ENCODE assay signal across 13 cellular contexts in the genomic region with DNA sequence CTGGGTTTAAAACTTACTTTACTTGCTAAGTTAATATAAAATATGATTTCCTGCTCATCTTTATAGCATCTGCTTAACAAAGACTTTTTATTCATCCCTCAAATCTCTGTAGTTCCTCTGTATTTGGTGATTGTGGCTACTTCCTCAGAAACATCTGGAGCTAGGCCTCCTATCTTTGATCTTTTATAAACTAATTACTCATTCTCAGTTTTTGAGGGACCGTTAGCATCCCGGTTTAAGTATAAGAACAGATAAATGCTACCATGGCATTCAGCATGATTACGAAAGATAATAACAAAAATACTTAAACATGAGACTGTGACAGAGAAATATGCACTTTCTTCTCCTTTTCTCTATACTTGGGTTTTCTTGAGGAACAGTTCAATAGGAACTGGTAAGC.
DNase-seq lines count a peak whose midpoint lies in the region; ATAC-seq and TF ChIP-seq lines count a peak whose summit lies in the region.
"Had no signal": no experiment of that assay in that cellular context is flagged by ENCODE, and none has a peak within 500 bp of the region (broad histone marks: within the 10 kb centered on the region; RNA-seq: fewer than 3 reads in every experiment).

No MANE protein-coding gene starts in this region.

- intact Hi-C loops in activated naive CD4-positive, alpha-beta T cell treated with anti-CD3 and anti-CD28 coated beads for 36 hours (cut with micrococcal nuclease): no loop called here

- H3K4me3 ChIP-seq in iPS-20b (ENCODE audit: low read length): 0 out of 2 replicates have a peak overlapping the region, but pooled peaks have one; percentile 38

- no peaks in the 10 kb centered on the region for H3K9me3 ChIP-seq in iPS-20b (ENCODE audit: insufficient read depth, low read depth, low read length)

- H3K36me3 Mint-ChIP-seq in activated naive CD4-positive, alpha-beta T cell treated with anti-CD3 and anti-CD28 coated beads for 36 hours (ENCODE audit: low read depth): peaks cover 6% of the 10 kb centered on the region

- no peaks in the 10 kb centered on the region for H3K9me3 Mint-ChIP-seq in activated naive CD4-positive, alpha-beta T cell treated with anti-CD3 and anti-CD28 coated beads for 36 hours
- H3K9me3 Mint-ChIP-seq: CD8-positive, alpha-beta T cell had no signal

- no peak overlapping the region for H3K27ac ChIP-seq in iPS-20b (ENCODE audit: low read length)

- no peak overlapping the region for H3K4me3 Mint-ChIP-seq in activated naive CD4-positive, alpha-beta T cell treated with anti-CD3 and anti-CD28 coated beads for 36 hours
- H3K4me3 Mint-ChIP-seq: CD8-positive, alpha-beta T cell had no signal

- no peaks in the 10 kb centered on the region for H3K36me3 ChIP-seq in iPS-20b (ENCODE audit: insufficient read depth, low read depth, low read length)

- peaks cover 46% of the 10 kb centered on the region for H3K4me1 ChIP-seq in iPS-20b (ENCODE audit: insufficient read depth, low read length)

- DNase-seq in HCEC 1CT (peak; percentile 44), C1 segment of cervical spinal cord (lab: John Stamatoyannopoulos, UW) (no peak)
- no peak for DNase-seq in activated CD4-positive, CD25-positive, alpha-beta regulatory T cell (lab: John Stamatoyannopoulos, UW)
- DNase-seq in activated naive CD4-positive, alpha-beta T cell treated with anti-CD3 and anti-CD28 coated beads for 36 hours: no peak
- DNase-seq in activated CD4-positive, alpha-beta T cell treated with anti-CD3 and anti-CD28 coated beads for 4 hours: no peak
- DNase-seq: CD8-positive, alpha-beta T cell; NCI-H1105 treated with DMSO at 0.1 percent for 48 hours; NCI-H1694 treated with DMSO at 0.1 percent for 48 hours; NCI-H345; NCI-H69; SHP77 had no signal

- CTCF ChIA-PET in activated naive CD4-positive, alpha-beta T cell treated with anti-CD3 and anti-CD28 coated beads for 36 hours (lab: Charles Lee): no interaction called here

- no peak for ATAC-seq in SK-N-SH treated with all-trans-retinoic acid at 6 μM for 48 hours
- ATAC-seq: CD8-positive, alpha-beta T cell had no signal

- H3K27me3 Mint-ChIP-seq in activated naive CD4-positive, alpha-beta T cell treated with anti-CD3 and anti-CD28 coated beads for 36 hours (ENCODE audit: low read depth): no peaks in the 10 kb centered on the region

- peak overlapping the region; percentile 57; the same call in 1 of the 2 replicates for H3K9ac ChIP-seq in iPS-20b (ENCODE audit: low read depth, low read length)

- no peak overlapping the region for H3K27ac Mint-ChIP-seq in activated naive CD4-positive, alpha-beta T cell treated with anti-CD3 and anti-CD28 coated beads for 36 hours
- H3K27ac Mint-ChIP-seq: CD8-positive, alpha-beta T cell had no signal

- H3K27me3 ChIP-seq in iPS-20b (ENCODE audit: insufficient read depth, low read length): no peaks in the 10 kb centered on the region

- H3K4me1 Mint-ChIP-seq in activated naive CD4-positive, alpha-beta T cell treated with anti-CD3 and anti-CD28 coated beads for 36 hours (ENCODE audit: low read depth): peaks cover 4% of the 10 kb centered on the region

TF ChIP-seq in SK-N-SH treated with all-trans-retinoic acid at 6 μM for 48 hours, 23 proteins besides CTCF, POLR2A, EP300 and RAD21:
- TF ChIP-seq OSR1 (CRISPR knock-in tag; IDR thresholded peaks at IDR 0.05): no peak
- TF ChIP-seq TSHZ2 (CRISPR knock-in tag; IDR thresholded peaks at IDR 0.05): no peak
- no peak for TF ChIP-seq RARB (CRISPR knock-in tag; IDR thresholded peaks at IDR 0.05)
- peak; percentile 67; the same call in 1 of the 2 replicates for TF ChIP-seq TCF4 (CRISPR knock-in tag; IDR thresholded peaks at IDR 0.05; ENCODE audit: borderline replicate concordance)
- TF ChIP-seq, protein P1, sequence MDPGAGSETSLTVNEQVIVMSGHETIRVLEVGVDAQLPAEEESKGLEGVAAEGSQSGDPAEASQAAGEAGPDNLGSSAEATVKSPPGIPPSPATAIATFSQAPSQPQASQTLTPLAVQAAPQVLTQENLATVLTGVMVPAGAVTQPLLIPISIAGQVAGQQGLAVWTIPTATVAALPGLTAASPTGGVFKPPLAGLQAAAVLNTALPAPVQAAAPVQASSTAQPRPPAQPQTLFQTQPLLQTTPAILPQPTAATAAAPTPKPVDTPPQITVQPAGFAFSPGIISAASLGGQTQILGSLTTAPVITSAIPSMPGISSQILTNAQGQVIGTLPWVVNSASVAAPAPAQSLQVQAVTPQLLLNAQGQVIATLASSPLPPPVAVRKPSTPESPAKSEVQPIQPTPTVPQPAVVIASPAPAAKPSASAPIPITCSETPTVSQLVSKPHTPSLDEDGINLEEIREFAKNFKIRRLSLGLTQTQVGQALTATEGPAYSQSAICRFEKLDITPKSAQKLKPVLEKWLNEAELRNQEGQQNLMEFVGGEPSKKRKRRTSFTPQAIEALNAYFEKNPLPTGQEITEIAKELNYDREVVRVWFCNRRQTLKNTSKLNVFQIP (CRISPR knock-in tag; IDR thresholded peaks at IDR 0.05; ENCODE audit: borderline replicate concordance, low read depth): no peak
- no peak for TF ChIP-seq TOX (CRISPR knock-in tag; IDR thresholded peaks at IDR 0.05; ENCODE audit: borderline replicate concordance)
